ENCODE assay signal across 6 cellular contexts in the genomic region with DNA sequence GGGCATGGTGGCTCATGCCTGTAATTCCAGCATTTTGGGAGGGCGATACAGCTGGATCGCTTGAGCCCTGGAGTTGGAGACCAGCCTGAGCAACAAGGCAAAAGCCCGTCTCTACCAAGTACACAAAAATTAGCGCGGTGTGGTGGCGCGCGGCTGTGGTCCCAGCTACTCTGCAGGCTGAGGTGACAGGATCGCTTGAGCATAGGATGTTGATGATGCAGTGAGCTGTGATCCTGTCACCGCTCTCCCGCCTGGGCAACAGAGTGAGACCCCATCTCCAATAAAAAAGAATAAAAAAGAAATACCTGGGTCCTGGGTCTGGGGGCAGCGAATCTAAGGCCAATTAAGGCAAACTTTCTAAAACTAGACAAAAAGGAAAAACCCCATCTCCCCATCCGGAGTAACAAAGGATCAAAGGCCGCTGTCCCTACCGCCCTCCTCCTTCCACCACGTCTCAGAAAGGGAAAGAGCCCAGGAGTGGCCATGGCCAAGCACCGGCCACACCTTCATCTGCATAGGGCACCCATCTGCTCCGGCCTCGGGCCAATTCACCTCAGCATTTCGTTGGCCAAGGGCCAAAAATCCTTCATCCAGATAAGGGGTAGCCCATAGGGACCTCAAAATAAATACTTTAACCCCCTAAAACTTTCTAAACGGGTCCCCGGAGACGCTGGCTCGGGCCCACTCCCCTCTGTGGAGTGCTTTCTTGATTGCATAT. TPM values are rescaled to one million over a fixed set of nuclear protein-coding genes. Genes with fewer than 3 reads are reported as not detected.
DNase-seq lines count a peak whose midpoint lies in the region; TF ChIP-seq lines count a peak whose summit lies in the region.

No MANE protein-coding gene starts in this region.

- DNase-seq in cardiac muscle cell (ENCODE audit: low read depth in 1 of 2, low spot score in 1 of 2) (peak; percentile 21 to 39), cardiac septum (ENCODE audit: low spot score) (no peak), WERI-Rb-1 (peak; percentile 36), iris pigment epithelial cell (ENCODE audit: low read depth) (peak; percentile 32), vagina (ENCODE audit: extremely low spot score in 2 of 2) (no peak), NOMO-1 (lab: John Stamatoyannopoulos, UW; ENCODE audit: unreplicated experiment in 2 of 2) (no peak)

- intact Hi-C loops in cardiac septum (cut with DNase I): loop anchor here (2.0 kb wide), 1 partner anchor 66 kb away; a partner anchor contains a TSS
- intact Hi-C loops in vagina (cut with DNase I): no loop called here

- TF ChIP-seq POLR2A in vagina (IDR thresholded peaks at IDR 0.05): no peak

- H3K36me3 ChIP-seq in cardiac muscle cell: no peaks in the 10 kb centered on the region
- H3K36me3 ChIP-seq in WERI-Rb-1: peaks cover 16% of the 10 kb centered on the region
- H3K36me3 ChIP-seq in vagina: no peaks in the 10 kb centered on the region

- H3K27ac ChIP-seq in cardiac muscle cell (peak overlapping the region; percentile 98), WERI-Rb-1 (peak overlapping the region; percentile 83), vagina (peak overlapping the region; percentile 85)

- TF ChIP-seq CTCF in cardiac muscle cell (IDR thresholded peaks at IDR 0.05; ENCODE audit: low read depth, low read length) (no peak), WERI-Rb-1 (IDR thresholded peaks at IDR 0.05; ENCODE audit: low read depth, low read length) (no peak), vagina (IDR thresholded peaks at IDR 0.05) (no peak)

- H3K4me3 ChIP-seq in cardiac muscle cell (peak overlapping the region; percentile 73), WERI-Rb-1 (ENCODE audit: low read depth, low read length) (peak overlapping the region; percentile 98), vagina (peak overlapping the region; percentile 61 to 77)

- H3K27me3 ChIP-seq in cardiac muscle cell: no peaks in the 10 kb centered on the region
- no peaks in the 10 kb centered on the region for H3K27me3 ChIP-seq in WERI-Rb-1 (ENCODE audit: insufficient read depth, low read depth, severe bottlenecking)
- no peaks in the 10 kb centered on the region for H3K27me3 ChIP-seq in vagina

- H3K4me1 ChIP-seq in cardiac muscle cell (ENCODE audit: low read depth) (peaks cover 4% of the 10 kb centered on the region), vagina (peaks cover 17% of the 10 kb centered on the region)

- H3K9me3 ChIP-seq in cardiac muscle cell (ENCODE audit: low read depth) (no peaks in the 10 kb centered on the region), WERI-Rb-1 (ENCODE audit: severe bottlenecking) (no peaks in the 10 kb centered on the region), vagina (no peaks in the 10 kb centered on the region)

RNA-seq across cellular contexts. Expression of a gene that starts 0.8 kb away (rescaled TPM):
- 55.0 and 56.3 TPM in 2 replicates for total RNA-seq in cardiac muscle cell
- polyA plus RNA-seq in cardiac muscle cell: 17.8 and 19.7 TPM in 2 replicates
- total RNA-seq in cardiac septum: 9.2 TPM
- total RNA-seq in vagina: 6.4 TPM

RNA-seq across cellular contexts. Expression of a gene that starts 26.6 kb away (rescaled TPM):
- total RNA-seq in cardiac muscle cell: 1.1 and 7.3 TPM in 2 replicates
- 1.1 and 2.0 TPM in 2 replicates for polyA plus RNA-seq in cardiac muscle cell
- 1.3 TPM for total RNA-seq in cardiac septum
- total RNA-seq in vagina: 3.7 TPM

RNA-seq across cellular contexts. Expression of a gene that starts 39.2 kb away (rescaled TPM):
- 19.9 and 23.0 TPM in 2 replicates for total RNA-seq in cardiac muscle cell
- polyA plus RNA-seq in cardiac muscle cell: 14.0 and 19.5 TPM in 2 replicates
- total RNA-seq in cardiac septum: 7.8 TPM
- total RNA-seq in vagina: 21.6 TPM

Comparison
In these comparisons a context has a peak if more than half of its experiments do, and no peak if none do; other contexts are left out.
1. DNase-seq: peak in cardiac muscle cell (2 of 2), WERI-Rb-1 (single experiment) and iris pigment epithelial cell (single experiment); none in cardiac septum (single experiment), vagina (0 of 2) and NOMO-1 (0 of 2).
2. Peak in every context shown above with its lines, with median percentiles within 50 percentile points of each other: H3K27ac ChIP-seq and H3K4me3 ChIP-seq.